14 cellular contexts compared by ENCODE assay signal in genomic region chr6:2542101-2542857, GRCh38.
DNase-seq lines count a peak whose midpoint lies in the region; ATAC-seq lines count a peak whose summit lies in the region.
"Had no signal": no experiment of that assay in that cellular context is flagged by ENCODE, and none has a peak within 500 bp of the region (broad histone marks: within the 10 kb centered on the region; RNA-seq: fewer than 3 reads in every experiment).

No MANE protein-coding gene starts in this region.

- H3K27me3 Mint-ChIP-seq in T-helper 2 cell treated with Interferon-gamma antibody and Interleukin-4, amounts not matched to agents 5 μg/mL and 100 μg/mL, for 36 hours (ENCODE audit: low read depth): peaks cover 75% of the 10 kb centered on the region
- H3K27me3 Mint-ChIP-seq in T-helper 17 cell: peaks cover 63% of the 10 kb centered on the region
- peaks cover 63 to 77% (median 68%) of the 10 kb centered on the region in 5 donors for H3K27me3 Mint-ChIP-seq in naive thymus-derived CD4-positive, alpha-beta T cell

- no peak overlapping the region for H3K27ac ChIP-seq in naive thymus-derived CD4-positive, alpha-beta T cell (ENCODE audit: low read depth, low read length)
- no peak overlapping the region for H3K27ac ChIP-seq in right cardiac atrium (ENCODE audit: low read length)
- H3K27ac ChIP-seq: suprapubic skin had no signal

- 77% methylated on average over 8 of the region's 8 CpGs for WGBS in right cardiac atrium

- peaks cover 16 to 20% of the 10 kb centered on the region in 2 donors for H3K4me1 ChIP-seq in naive thymus-derived CD4-positive, alpha-beta T cell (ENCODE audit: control insufficient read depth in 2 of 2, insufficient read depth in 2 of 2, low read length in 2 of 2)
- no peaks in the 10 kb centered on the region for H3K4me1 ChIP-seq in right cardiac atrium (ENCODE audit: control insufficient read depth, insufficient read depth, low read length)
- H3K4me1 ChIP-seq: suprapubic skin had no signal

- peaks cover 0 to 4% of the 10 kb centered on the region in 2 donors for H3K27me3 ChIP-seq in naive thymus-derived CD4-positive, alpha-beta T cell (ENCODE audit: control insufficient read depth in 2 of 2, insufficient read depth in 2 of 2, low read length in 2 of 2)
- no peaks in the 10 kb centered on the region for H3K27me3 ChIP-seq in right cardiac atrium (ENCODE audit: control insufficient read depth, insufficient read depth)
- H3K27me3 ChIP-seq: suprapubic skin had no signal

- H3K27ac Mint-ChIP-seq in T-helper 2 cell treated with Interferon-gamma antibody and Interleukin-4, amounts not matched to agents 5 μg/mL and 100 μg/mL, for 36 hours: peak overlapping the region; percentile 52
- H3K27ac Mint-ChIP-seq in T-helper 17 cell: peak overlapping the region; percentile 30
- peak overlapping the region in 4 of 9 donors; percentile 1 to 61 (median 16) for H3K27ac Mint-ChIP-seq in naive thymus-derived CD4-positive, alpha-beta T cell

- peak overlapping the region; percentile 69 for H3K4me3 Mint-ChIP-seq in T-helper 2 cell treated with Interferon-gamma antibody and Interleukin-4, amounts not matched to agents 5 μg/mL and 100 μg/mL, for 36 hours
- H3K4me3 Mint-ChIP-seq in T-helper 17 cell: peak overlapping the region; percentile 79
- H3K4me3 Mint-ChIP-seq in naive thymus-derived CD4-positive, alpha-beta T cell: peak overlapping the region; percentile 18 to 73 (median 53)

- H3K9me3 Mint-ChIP-seq in T-helper 2 cell treated with Interferon-gamma antibody and Interleukin-4, amounts not matched to agents 5 μg/mL and 100 μg/mL, for 36 hours: no peaks in the 10 kb centered on the region
- H3K9me3 Mint-ChIP-seq in naive thymus-derived CD4-positive, alpha-beta T cell: peaks cover 0 to 8% (median 0%) of the 10 kb centered on the region in 11 donors

- DNase-seq in T-helper 2 cell treated with Interferon-gamma antibody and Interleukin-4, amounts not matched to agents 5 μg/mL and 100 μg/mL, for 36 hours (ENCODE audit: low spot score): no peak
- no peak for DNase-seq in T-helper 2 cell
- DNase-seq in T-helper 17 cell: no peak
- DNase-seq in naive thymus-derived CD4-positive, alpha-beta T cell: no peak
- DNase-seq in CD1c-positive myeloid dendritic cell (ENCODE audit: extremely low spot score): no peak
- no peak for DNase-seq in Kasumi-1 (lab: John Stamatoyannopoulos, UW)
- DNase-seq in right cardiac atrium: no peak
- DNase-seq: 8988T, amygdala, NCI-H1930, NCI-H82, SHP77 treated with DMSO at 0.1 percent for 48 hours had no signal

- peaks cover 33% of the 10 kb centered on the region for H3K4me1 Mint-ChIP-seq in T-helper 2 cell treated with Interferon-gamma antibody and Interleukin-4, amounts not matched to agents 5 μg/mL and 100 μg/mL, for 36 hours (ENCODE audit: low read depth)
- H3K4me1 Mint-ChIP-seq in T-helper 17 cell: peaks cover 29% of the 10 kb centered on the region
- H3K4me1 Mint-ChIP-seq in naive thymus-derived CD4-positive, alpha-beta T cell: peaks cover 17 to 35% (median 25%) of the 10 kb centered on the region in 7 donors

- intact Hi-C loops in naive thymus-derived CD4-positive, alpha-beta T cell (cut with micrococcal nuclease): loop anchor here in 1 of 2 donors (2.0 to 5.0 kb wide), 5 partner anchors 21 to 400 kb away; partner anchors contain the start of gene GMDS
- intact Hi-C loops in right cardiac atrium (cut with DNase I): no loop called here

- peaks cover 1% of the 10 kb centered on the region for H3K36me3 Mint-ChIP-seq in T-helper 2 cell treated with Interferon-gamma antibody and Interleukin-4, amounts not matched to agents 5 μg/mL and 100 μg/mL, for 36 hours (ENCODE audit: low read depth)
- H3K36me3 Mint-ChIP-seq in T-helper 17 cell (ENCODE audit: low read depth): no peaks in the 10 kb centered on the region
- H3K36me3 Mint-ChIP-seq in naive thymus-derived CD4-positive, alpha-beta T cell: peaks cover 0 to 16% (median 3%) of the 10 kb centered on the region in 5 donors

- no peaks in the 10 kb centered on the region for H3K9me3 ChIP-seq in T-helper 17 cell (ENCODE audit: control insufficient read depth, low read length, poor library complexity, severe bottlenecking)
- no peaks in the 10 kb centered on the region for H3K9me3 ChIP-seq in naive thymus-derived CD4-positive, alpha-beta T cell (ENCODE audit: control insufficient read depth in 2 of 3, low read length in 3 of 3)
- H3K9me3 ChIP-seq in right cardiac atrium (ENCODE audit: control insufficient read depth, low read length): no peaks in the 10 kb centered on the region
- H3K9me3 ChIP-seq: suprapubic skin had no signal

- POLR2A ChIA-PET in naive thymus-derived CD4-positive, alpha-beta T cell (lab: Charles Lee): no interaction called here

- H3K36me3 ChIP-seq in naive thymus-derived CD4-positive, alpha-beta T cell (ENCODE audit: control insufficient read depth in 2 of 3, insufficient read depth in 3 of 3, low read length in 3 of 3): no peaks in the 10 kb centered on the region
- H3K36me3 ChIP-seq: suprapubic skin had no signal

- CTCF ChIA-PET in naive thymus-derived CD4-positive, alpha-beta T cell (lab: Charles Lee): interaction anchor here (0.6 kb wide), 1 partner anchor 982 kb away, joined by 4 read pairs; no protein-coding TSS in a partner anchor

- H3K4me3 ChIP-seq in naive thymus-derived CD4-positive, alpha-beta T cell (ENCODE audit: low read length): peak overlapping the region; percentile 14
- no peak overlapping the region for H3K4me3 ChIP-seq in right cardiac atrium (ENCODE audit: low read length)
- H3K4me3 ChIP-seq: suprapubic skin had no signal

- ATAC-seq in HG03103 (IDR thresholded peaks at IDR 0.05; ENCODE audit: low read depth, unreplicated experiment): peak; percentile 14
- ATAC-seq in T-helper 17 cell: no peak
- no peak for ATAC-seq in naive thymus-derived CD4-positive, alpha-beta T cell
- ATAC-seq in right cardiac atrium: no peak
